11 cellular contexts compared by ENCODE assay signal in genomic region chr17:31320231-31320630, GRCh38. TPM values are rescaled to one million over a fixed set of nuclear protein-coding genes. Genes with fewer than 3 reads are reported as not detected.
A peak's percentile ranks its signal among the peaks of the same experiment; 100 is the strongest.
DNase-seq lines count a peak whose midpoint lies in the region; ATAC-seq and TF ChIP-seq lines count a peak whose summit lies in the region.
"Had no signal": no experiment of that assay in that cellular context is flagged by ENCODE, and none has a peak within 500 bp of the region (broad histone marks: within the 10 kb centered on the region; RNA-seq: fewer than 3 reads in every experiment).

No MANE protein-coding gene starts in this region.

- H3K9me3 ChIP-seq in thymus (ENCODE audit: control insufficient read depth) = no peaks in the 10 kb centered on the region

- peak overlapping the region; percentile 94 for H3K27ac Mint-ChIP-seq in activated T-cell treated with anti-CD3 and anti-CD28 coated beads, Interleukin-2, amount 50 U/mL, for 72 hours
- H3K27ac Mint-ChIP-seq in T-helper 2 cell treated with Interferon-gamma antibody and Interleukin-4, amounts not matched to agents 5 μg/mL and 100 μg/mL, for 36 hours = peak overlapping the region; percentile 94

- TF ChIP-seq CTCF in fibroblast of the aortic adventitia (IDR thresholded peaks at IDR 0.05; ENCODE audit: insufficient read depth, low read length) = no peak

- H3K4me1 Mint-ChIP-seq in activated T-cell treated with anti-CD3 and anti-CD28 coated beads, Interleukin-2, amount 50 U/mL, for 72 hours (ENCODE audit: low read depth) = peaks cover 42% of the 10 kb centered on the region
- H3K4me1 Mint-ChIP-seq in T-helper 2 cell treated with Interferon-gamma antibody and Interleukin-4, amounts not matched to agents 5 μg/mL and 100 μg/mL, for 36 hours (ENCODE audit: low read depth) = peaks cover 34% of the 10 kb centered on the region

- H3K4me3 ChIP-seq in fibroblast of the aortic adventitia (ENCODE audit: low read depth, low read length) = peak overlapping the region; percentile 58
- peak overlapping the region; percentile 58 for H3K4me3 ChIP-seq in thymus (ENCODE audit: low read length)

- peaks cover 3 to 17% of the 10 kb centered on the region in 2 donors for H3K36me3 Mint-ChIP-seq in activated T-cell treated with anti-CD3 and anti-CD28 coated beads, Interleukin-2, amount 50 U/mL, for 72 hours (ENCODE audit: insufficient read depth in 2 of 2)
- H3K36me3 Mint-ChIP-seq in T-helper 2 cell treated with Interferon-gamma antibody and Interleukin-4, amounts not matched to agents 5 μg/mL and 100 μg/mL, for 36 hours (ENCODE audit: low read depth) = peaks cover 37% of the 10 kb centered on the region

- peaks cover 9% of the 10 kb centered on the region for H3K4me1 ChIP-seq in thymus (ENCODE audit: control insufficient read depth, insufficient read depth, low read length)

- H3K27ac ChIP-seq in thymus (ENCODE audit: low read depth) = no peak overlapping the region

- peak overlapping the region; percentile 68 to 82 for H3K4me3 Mint-ChIP-seq in activated T-cell treated with anti-CD3 and anti-CD28 coated beads, Interleukin-2, amount 50 U/mL, for 72 hours
- H3K4me3 Mint-ChIP-seq in T-helper 2 cell treated with Interferon-gamma antibody and Interleukin-4, amounts not matched to agents 5 μg/mL and 100 μg/mL, for 36 hours = peak overlapping the region; percentile 86

- no peaks in the 10 kb centered on the region for H3K27me3 ChIP-seq in thymus (ENCODE audit: control insufficient read depth, insufficient read depth)

- H3K9me3 Mint-ChIP-seq in activated T-cell treated with anti-CD3 and anti-CD28 coated beads, Interleukin-2, amount 50 U/mL, for 72 hours = no peaks in the 10 kb centered on the region
- H3K9me3 Mint-ChIP-seq in T-helper 2 cell treated with Interferon-gamma antibody and Interleukin-4, amounts not matched to agents 5 μg/mL and 100 μg/mL, for 36 hours = no peaks in the 10 kb centered on the region

- no peak for DNase-seq in activated T-cell treated with anti-CD3 and anti-CD28 coated beads, Interleukin-2, amount 50 U/mL, for 72 hours
- DNase-seq in activated T-cell treated with anti-CD3 and anti-CD28 coated beads for 4 hours (no peak), fibroblast of the aortic adventitia (ENCODE audit: low read depth) (peak; percentile 14), NCI-H774 (lab: John Stamatoyannopoulos, UW) (no peak)
- DNase-seq in T-helper 2 cell treated with Interferon-gamma antibody and Interleukin-4, amounts not matched to agents 5 μg/mL and 100 μg/mL, for 36 hours (ENCODE audit: low spot score) = no peak
- DNase-seq: central memory CD4-positive, alpha-beta T cell; stimulated activated CD4-positive, alpha-beta T cell treated with anti-CD3 and anti-CD28 coated beads, Interleukin-1b, Interleukin-23, amount 100 ng/mL, for 48 hours had no signal

- no peak for ATAC-seq in activated T-cell treated with anti-CD3 and anti-CD28 coated beads, Interleukin-2, amount 50 U/mL, for 72 hours (replicated peaks in 1 of 2)
- no peak for ATAC-seq in HG03196 (IDR thresholded peaks at IDR 0.05; ENCODE audit: unreplicated experiment)
- ATAC-seq in GM21619 (IDR thresholded peaks at IDR 0.05; ENCODE audit: unreplicated experiment) = no peak
- ATAC-seq: Panc1 had no signal

- peaks cover 1% of the 10 kb centered on the region for H3K36me3 ChIP-seq in thymus (ENCODE audit: control insufficient read depth, insufficient read depth)

- WGBS in thymus = 27% methylated on average over 2 of the region's 2 CpGs

- H3K27me3 Mint-ChIP-seq in activated T-cell treated with anti-CD3 and anti-CD28 coated beads, Interleukin-2, amount 50 U/mL, for 72 hours (ENCODE audit: low read depth) = no peaks in the 10 kb centered on the region
- no peaks in the 10 kb centered on the region for H3K27me3 Mint-ChIP-seq in T-helper 2 cell treated with Interferon-gamma antibody and Interleukin-4, amounts not matched to agents 5 μg/mL and 100 μg/mL, for 36 hours (ENCODE audit: low read depth)

RNA-seq across cellular contexts. Expression of gene EVI2A, which starts 1.2 kb away (rescaled TPM):
- total RNA-seq in activated T-cell treated with anti-CD3 and anti-CD28 coated beads, Interleukin-2, amount 50 U/mL, for 72 hours = 10 to 100 TPM; 31.9 to 39.3 TPM
- total RNA-seq in fibroblast of the aortic adventitia (ENCODE audit: low replicate concordance) = 9.9 and 11.0 TPM in 2 replicates
- 147 TPM for polyA plus RNA-seq in thymus

RNA-seq across cellular contexts. Expression of gene EVI2B, which starts 6.4 kb away (rescaled TPM):
- 10 to 100 TPM; 28.0 to 37.3 TPM for total RNA-seq in activated T-cell treated with anti-CD3 and anti-CD28 coated beads, Interleukin-2, amount 50 U/mL, for 72 hours
- total RNA-seq in fibroblast of the aortic adventitia (ENCODE audit: low replicate concordance) = 0.54 and 1.1 TPM in 2 replicates
- polyA plus RNA-seq in thymus = 50.4 TPM

RNA-seq across cellular contexts. Expression of gene OMG, which starts 23.2 kb away (rescaled TPM):
- total RNA-seq in activated T-cell treated with anti-CD3 and anti-CD28 coated beads, Interleukin-2, amount 50 U/mL, for 72 hours = 1 to 10 TPM in 1 of 2 donors, under 1 TPM in 1; 0.42 to 1.1 TPM
- 0.63 and 3.9 TPM in 2 replicates for total RNA-seq in fibroblast of the aortic adventitia (ENCODE audit: low replicate concordance)
- polyA plus RNA-seq in thymus = 1.3 TPM

Comparison
In these comparisons a context has a peak if more than half of its experiments do, and no peak if none do; other contexts are left out.
1. RNA of gene EVI2B, which starts 6.4 kb away (total RNA-seq): 28.0 to 37.3 TPM in activated T-cell treated with anti-CD3 and anti-CD28 coated beads, Interleukin-2, amount 50 U/mL, for 72 hours; 0.54 to 1.1 TPM in fibroblast of the aortic adventitia; every median in the first group is over 10 times any median in the second.